ENCODE assay signal across 8 cellular contexts in genomic region chrX:4547218-4547836, GRCh38.
A peak's percentile ranks its signal among the peaks of the same experiment; 100 is the strongest.
DNase-seq lines count a peak whose midpoint lies in the region; ATAC-seq, FAIRE-seq and TF ChIP-seq lines count a peak whose summit lies in the region.

No MANE protein-coding gene starts in this region.

- no peaks in the 10 kb centered on the region for H3K27me3 Mint-ChIP-seq in MCF 10A (ENCODE audit: insufficient read depth, unreplicated experiment)

- no peak overlapping the region for H3K27ac Mint-ChIP-seq in MCF 10A (ENCODE audit: low read depth, unreplicated experiment)

- CTCF ChIA-PET in MCF 10A (lab: Yijun Ruan, JAX): interaction anchor here (0.6 to 1.6 kb wide), 13 partner anchors 9 to 1781 kb away, joined by 3 to 10 read pairs (median 3); no protein-coding TSS in a partner anchor

- no TSS peak for BruUV-seq in MCF 10A (replicated peaks; lab: Mats Ljungman, UMichigan)

- intact Hi-C loops in MCF 10A (cut with micrococcal nuclease): loop anchor here (2.0 to 5.0 kb wide), 3 partner anchors 565 to 1330 kb away; no protein-coding TSS in a partner anchor

- TF ChIP-seq CTCF in 22Rv1 (IDR thresholded peaks at IDR 0.05) (peak; percentile 57), MCF 10A (IDR thresholded peaks at IDR 0.05; ENCODE audit: unreplicated experiment) (peak; percentile 91)

- peak; percentile 68 for FAIRE-seq in islet of Langerhans (lab: Jason Lieb, UNC)

- no peak overlapping the region for H3K4me3 Mint-ChIP-seq in MCF 10A (ENCODE audit: unreplicated experiment)

- no peak overlapping the region for H3K27ac ChIP-seq in 22Rv1

- in situ Hi-C loops in SK-MEL-5 (cut with HindIII; ENCODE audit: low pct_unique_long_range_greater_than_20kb, low sequenced_read_pairs): no loop called here

- peak; percentile 85 for ATAC-seq in HG03342 (IDR thresholded peaks at IDR 0.05; ENCODE audit: unreplicated experiment)

- peak; percentile 4 for DNase-seq in GM04503 (ENCODE audit: low read depth)
- peak; percentile 50 for DNase-seq in SK-MEL-5 (ENCODE audit: low read depth, low spot score)
- DNase-seq in MCF 10A (ENCODE audit: unreplicated experiment): peak; percentile 48
- peak; percentile 16 for DNase-seq in stimulated activated CD4-positive, alpha-beta T cell treated with anti-CD3 and anti-CD28 coated beads, Interleukin-4, amount 100 ng/mL, for 1 hour
- no peak for DNase-seq in OCI-M2 (lab: John Stamatoyannopoulos, UW; ENCODE audit: unreplicated experiment)

- no peaks in the 10 kb centered on the region for H3K9me3 Mint-ChIP-seq in MCF 10A (ENCODE audit: unreplicated experiment)

- POLR2A ChIA-PET in MCF 10A (lab: Yijun Ruan, JAX): no interaction called here

- no peaks in the 10 kb centered on the region for H3K36me3 Mint-ChIP-seq in MCF 10A (ENCODE audit: insufficient read depth, unreplicated experiment)

- no peaks in the 10 kb centered on the region for H3K4me1 Mint-ChIP-seq in MCF 10A (ENCODE audit: insufficient read depth, unreplicated experiment)
